ENCODE assay signal across 20 cellular contexts in genomic region chr7:15571303-15571878, GRCh38. TPM values are rescaled to one million over a fixed set of nuclear protein-coding genes. Genes with fewer than 3 reads are reported as not detected.
DNase-seq lines count a peak whose midpoint lies in the region; ATAC-seq and TF ChIP-seq lines count a peak whose summit lies in the region.
"Had no signal": no experiment of that assay in that cellular context is flagged by ENCODE, and none has a peak within 500 bp of the region (broad histone marks: within the 10 kb centered on the region; RNA-seq: fewer than 3 reads in every experiment).

No MANE protein-coding gene starts in this region.

- no peaks in the 10 kb centered on the region for H3K9me3 Mint-ChIP-seq in endothelial cell (ENCODE audit: unreplicated experiment)

- H3K4me3 ChIP-seq in choroid plexus epithelial cell (ENCODE audit: low read depth, low read length), result no peak overlapping the region
- H3K4me3 ChIP-seq in BE2C (ENCODE audit: low read depth, low read length), result no peak overlapping the region
- H3K4me3 ChIP-seq in Karpas-422 (ENCODE audit: low read length), result no peak overlapping the region
- H3K4me3 ChIP-seq: adrenal gland, lung, PC-9, smooth muscle cell had no signal

- H3K9me3 ChIP-seq in BE2C (no peaks in the 10 kb centered on the region), Karpas-422 (ENCODE audit: low read length) (peaks cover 11% of the 10 kb centered on the region)

- no peaks in the 10 kb centered on the region for H4K20me1 ChIP-seq in Karpas-422 (ENCODE audit: insufficient read depth, low read depth, low read length)

- no peaks in the 10 kb centered on the region; the same call in 1 of the 2 replicates for H3K9me2 ChIP-seq in Karpas-422 (replicated peaks; ENCODE audit: insufficient read depth, low read length)

- DNase-seq in EH (ENCODE audit: low read depth) (peak; percentile 21), NCI-H226 (peak; percentile 67), choroid plexus epithelial cell (ENCODE audit: low read depth) (peak; percentile 58), left lobe of liver (ENCODE audit: low spot score) (no peak), mucosa of gallbladder (ENCODE audit: low spot score) (no peak), BE2C (no peak), Karpas-422 (no peak), endothelial cell (ENCODE audit: low spot score) (no peak)
- DNase-seq: activated CD4-positive, alpha-beta T cell treated with anti-CD3 and anti-CD28 coated beads for 1 hour; adrenal gland; H7; naive thymus-derived CD4-positive, alpha-beta T cell; NCI-H2081 treated with DMSO at 0.1 percent for 48 hours; NCI-H526 treated with DMSO at 0.1 percent for 48 hours; PC-9; stimulated activated CD4-positive, alpha-beta T cell treated with anti-CD3 and anti-CD28 coated beads, Interleukin-4, amount 100 ng/mL, for 24 hours had no signal

- H3K4me1 Mint-ChIP-seq in endothelial cell (ENCODE audit: unreplicated experiment), result no peaks in the 10 kb centered on the region
- H3K4me1 Mint-ChIP-seq: naive thymus-derived CD4-positive, alpha-beta T cell had no signal

- no peak overlapping the region for H3K4me3 Mint-ChIP-seq in endothelial cell (ENCODE audit: unreplicated experiment)
- H3K4me3 Mint-ChIP-seq: naive thymus-derived CD4-positive, alpha-beta T cell had no signal

- no peak overlapping the region for H3K9ac ChIP-seq in Karpas-422 (ENCODE audit: low read length)
- H3K9ac ChIP-seq: parathyroid adenoma had no signal

- H3K27ac Mint-ChIP-seq in endothelial cell (ENCODE audit: unreplicated experiment), result no peak overlapping the region
- H3K27ac Mint-ChIP-seq: activated T-helper 2 cell treated with anti-CD3 and anti-CD28 coated beads, Interferon-gamma antibody, Interleukin-2, Interleukin-4, amounts not matched to agents 10 μg/mL and 5 μg/mL and 100 μg/mL, durations not matched to agents 14 hours and 24 hours and 36 hours; naive thymus-derived CD4-positive, alpha-beta T cell had no signal

- no peaks in the 10 kb centered on the region for H3K4me1 ChIP-seq in BE2C
- no peaks in the 10 kb centered on the region for H3K4me1 ChIP-seq in Karpas-422 (ENCODE audit: low read length)
- H3K4me1 ChIP-seq: adrenal gland, parathyroid adenoma had no signal

- no peak overlapping the region for H2AFZ ChIP-seq in Karpas-422 (ENCODE audit: low read length)
- H2AFZ ChIP-seq: parathyroid adenoma, PC-9 had no signal

- no peaks in the 10 kb centered on the region for H3K36me3 ChIP-seq in BE2C
- H3K36me3 ChIP-seq in Karpas-422 (ENCODE audit: insufficient read depth, low read length), result no peaks in the 10 kb centered on the region
- H3K36me3 ChIP-seq: adrenal gland had no signal

- ATAC-seq in left lobe of liver, result peak; percentile 51
- ATAC-seq: naive thymus-derived CD4-positive, alpha-beta T cell had no signal

- H3K36me3 Mint-ChIP-seq in endothelial cell (ENCODE audit: low read depth, unreplicated experiment), result no peaks in the 10 kb centered on the region
- H3K36me3 Mint-ChIP-seq: naive thymus-derived CD4-positive, alpha-beta T cell had no signal

- H3K27ac ChIP-seq in Karpas-422 (ENCODE audit: low read length), result no peak overlapping the region
- H3K27ac ChIP-seq: adrenal gland, parathyroid adenoma, PC-9 had no signal

- H3K27me3 ChIP-seq in BE2C, result no peaks in the 10 kb centered on the region
- H3K27me3 ChIP-seq in Karpas-422 (ENCODE audit: low read length), result no peaks in the 10 kb centered on the region
- H3K27me3 ChIP-seq: adrenal gland had no signal

- no peaks in the 10 kb centered on the region for H3K79me2 ChIP-seq in Karpas-422 (ENCODE audit: low read length)
- H3K79me2 ChIP-seq: parathyroid adenoma had no signal

- no peak for TF ChIP-seq CTCF in choroid plexus epithelial cell (conservative IDR thresholded peaks at IDR 0.05; ENCODE audit: low read depth, low read length)
- no peak for TF ChIP-seq CTCF in BE2C (IDR thresholded peaks at IDR 0.05; ENCODE audit: low read depth, low read length)
- TF ChIP-seq CTCF in endothelial cell (IDR thresholded peaks at IDR 0.05; ENCODE audit: unreplicated experiment), result no peak

- no peak overlapping the region for H3K4me2 ChIP-seq in Karpas-422 (ENCODE audit: low read depth, low read length, poor library complexity, severe bottlenecking)
- H3K4me2 ChIP-seq: PC-9, smooth muscle cell had no signal

- no peaks in the 10 kb centered on the region for H3K27me3 Mint-ChIP-seq in endothelial cell (ENCODE audit: unreplicated experiment)
- H3K27me3 Mint-ChIP-seq: naive thymus-derived CD4-positive, alpha-beta T cell had no signal

RNA-seq across cellular contexts. Expression of gene AGMO, which starts 9.6 kb away (rescaled TPM):
- total RNA-seq in left lobe of liver (33.0 TPM), mucosa of gallbladder (8.3 TPM), endothelial cell (ENCODE audit: unreplicated experiment) (not detected)
- polyA plus RNA-seq in BE2C (2012; ENCODE audit: insufficient read depth, insufficient read length, low read depth), result not detected
- not detected in 2 replicates for total RNA-seq in Karpas-422 (2014; rRNA removed; shearing (Covaris generic); ENCODE audit: low replicate concordance)
- total RNA-seq: activated T-helper 2 cell treated with anti-CD3 and anti-CD28 coated beads, Interferon-gamma antibody, Interleukin-2, Interleukin-4, amounts not matched to agents 10 μg/mL and 5 μg/mL and 100 μg/mL, durations not matched to agents 14 hours and 24 hours and 36 hours; naive thymus-derived CD4-positive, alpha-beta T cell; PC-9 had no signal
- polyA plus RNA-seq: naive thymus-derived CD4-positive, alpha-beta T cell had no signal

Comparison
In these comparisons a context has a peak if more than half of its experiments do, and no peak if none do; other contexts are left out.
1. DNase-seq: peak in EH (single experiment), NCI-H226 (single experiment) and choroid plexus epithelial cell (single experiment); none in left lobe of liver (single experiment), mucosa of gallbladder (single experiment), BE2C (single experiment), Karpas-422 (single experiment) and endothelial cell (single experiment).